18 cellular contexts compared by ENCODE assay signal in genomic region chr5:110085826-110086225, GRCh38.
"Had no signal": no experiment of that assay in that cellular context is flagged by ENCODE, and none has a peak within 500 bp of the region (broad histone marks: within the 10 kb centered on the region; RNA-seq: fewer than 3 reads in every experiment).

No MANE protein-coding gene starts in this region.

- ATAC-seq: activated CD4-positive, CD25-positive, alpha-beta regulatory T cell treated with anti-CD3 and anti-CD28 coated beads, Interleukin-2, amount 50 U/mL, for 24 hours; activated T-cell treated with anti-CD3 and anti-CD28 coated beads, Interleukin-2, amount 50 U/mL, for 4 hours; PC-3 had no signal

- H3K9me3 ChIP-seq: colonic mucosa had no signal

- H3K4me3 Mint-ChIP-seq: activated CD4-positive, alpha-beta memory T cell treated with anti-CD3 and anti-CD28 coated beads, Interleukin-2, amount 10 ng/mL, durations not matched to agents 7 days and 5 days; activated T-cell treated with anti-CD3 and anti-CD28 coated beads, Interleukin-2, amount 50 U/mL, for 4 hours; T-helper 1 cell treated with Interleukin-12 subunit alpha and Interleukin-12 subunit beta and Interleukin-4 antibody, amounts not matched to agents 30 μg/mL and 1 μg/mL, for 36 hours had no signal

- H3K27ac ChIP-seq: colonic mucosa, KMS-11 had no signal

- H3K4me1 ChIP-seq: colonic mucosa had no signal

- H3K27ac Mint-ChIP-seq: activated CD4-positive, alpha-beta memory T cell treated with anti-CD3 and anti-CD28 coated beads, Interleukin-2, amount 10 ng/mL, durations not matched to agents 7 days and 5 days; T-helper 1 cell treated with Interleukin-12 subunit alpha and Interleukin-12 subunit beta and Interleukin-4 antibody, amounts not matched to agents 30 μg/mL and 1 μg/mL, for 36 hours had no signal

- H3K27me3 Mint-ChIP-seq: activated CD4-positive, alpha-beta memory T cell treated with anti-CD3 and anti-CD28 coated beads, Interleukin-2, amount 10 ng/mL, durations not matched to agents 7 days and 5 days had no signal

- H3K27me3 ChIP-seq: colonic mucosa had no signal

- DNase-seq: activated CD4-positive, alpha-beta memory T cell treated with anti-CD3 and anti-CD28 coated beads, Interleukin-2, amount 10 ng/mL, durations not matched to agents 7 days and 5 days; activated CD4-positive, alpha-beta T cell treated with anti-CD3 and anti-CD28 coated beads, Interleukin-2, amount 50 U/mL, for 1 hour; activated CD8-positive, alpha-beta memory T cell treated with anti-CD3 and anti-CD28 coated beads, Interleukin-2, amount 50 U/mL, for 48 hours; activated T-cell treated with anti-CD3 and anti-CD28 coated beads, Interleukin-2, amount 50 U/mL, for 4 hours; caudate nucleus; colonic mucosa; NCI-H1105 treated with DMSO at 0.1 percent for 48 hours; NCI-H1436 treated with DMSO at 0.1 percent for 48 hours; NCI-H187; NCI-H2081; NCI-H446; NCI-H524; PC-3; SHP77 had no signal

- H3K9me3 Mint-ChIP-seq: activated CD4-positive, alpha-beta memory T cell treated with anti-CD3 and anti-CD28 coated beads, Interleukin-2, amount 10 ng/mL, durations not matched to agents 7 days and 5 days; activated T-cell treated with anti-CD3 and anti-CD28 coated beads, Interleukin-2, amount 50 U/mL, for 4 hours; activated T-helper 2 cell treated with anti-CD3 and anti-CD28 coated beads, Interferon-gamma antibody, Interleukin-2, Interleukin-4, amounts not matched to agents 10 μg/mL and 5 μg/mL and 100 μg/mL, durations not matched to agents 14 hours and 24 hours and 36 hours; T-helper 1 cell treated with Interleukin-12 subunit alpha and Interleukin-12 subunit beta and Interleukin-4 antibody, amounts not matched to agents 30 μg/mL and 1 μg/mL, for 36 hours had no signal

- H3K36me3 ChIP-seq: colonic mucosa had no signal

- H3K4me3 ChIP-seq: colonic mucosa had no signal
